In the genomic region with DNA sequence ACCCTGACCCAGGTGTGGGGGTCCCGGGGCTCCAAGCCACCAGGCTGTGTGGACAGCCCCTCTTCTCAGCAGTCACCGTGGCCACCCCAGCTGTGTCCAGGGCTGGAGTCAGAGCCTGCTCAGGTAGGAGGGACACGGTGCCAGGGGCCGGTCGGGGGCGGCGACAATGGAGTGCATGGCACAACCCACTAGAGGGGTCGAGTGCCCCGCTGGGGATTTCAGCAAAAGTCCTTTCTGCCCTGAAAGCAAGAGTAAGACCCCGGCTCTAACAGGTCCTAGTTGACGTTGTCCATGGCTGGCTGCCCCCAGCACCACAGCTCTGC, we compare ENCODE assay signal across 19 cellular contexts. TPM values are rescaled to one million over a fixed set of nuclear protein-coding genes. Genes with fewer than 3 reads are reported as not detected.
"Had no signal": no experiment of that assay in that cellular context is flagged by ENCODE, and none has a peak within 500 bp of the region (broad histone marks: within the 10 kb centered on the region; RNA-seq: fewer than 3 reads in every experiment).

No MANE protein-coding gene starts in this region.

- H3K4me3 ChIP-seq: SJCRH30 had no signal

- H3K27ac ChIP-seq: HL-60, SJCRH30 had no signal

- H3K36me3 Mint-ChIP-seq: IgD-negative memory B cell had no signal

- H3K9me3 ChIP-seq: SJCRH30 had no signal

- H3K36me3 ChIP-seq: SJCRH30 had no signal

- H3K27ac Mint-ChIP-seq: IgD-negative memory B cell had no signal

- H3K4me3 Mint-ChIP-seq: IgD-negative memory B cell had no signal

- DNase-seq: Karpas-422, KG1, MM.1S, NCI-H1436, NCI-H187, NCI-H2029, NCI-H2081 treated with DMSO at 0.1 percent for 48 hours, NCI-H2227 treated with DMSO at 0.1 percent for 48 hours, NCI-H524 treated with DMSO at 0.1 percent for 48 hours, NCI-H69, RPMI8226, T-helper 1 cell had no signal

- ATAC-seq: SK-N-SH treated with all-trans-retinoic acid at 6 μM for 48 hours had no signal

- H3K9me3 Mint-ChIP-seq: IgD-negative memory B cell had no signal

- FAIRE-seq: HTR-8/SVneo, RCC 7860 had no signal

RNA-seq across cellular contexts. Expression of a gene that starts 11.3 kb away (rescaled TPM):
- total RNA-seq: M059J had no signal
- polyA plus RNA-seq: IgD-negative memory B cell had no signal
